In genomic region chr3:33355611-33356010, GRCh38 we compare ENCODE assay signal across 14 cellular contexts.
DNase-seq lines count a peak whose midpoint lies in the region; TF ChIP-seq lines count a peak whose summit lies in the region.
"Had no signal": no experiment of that assay in that cellular context is flagged by ENCODE, and none has a peak within 500 bp of the region (broad histone marks: within the 10 kb centered on the region; RNA-seq: fewer than 3 reads in every experiment).

No MANE protein-coding gene starts in this region.

- H4K20me1 ChIP-seq in mammary epithelial cell (ENCODE audit: insufficient read depth, low read length): no peaks in the 10 kb centered on the region

- H3K36me3 Mint-ChIP-seq in type B pancreatic cell: peaks cover 10% of the 10 kb centered on the region
- H3K36me3 Mint-ChIP-seq: activated naive CD8-positive, alpha-beta T cell treated with anti-CD3 and anti-CD28 coated beads, Interleukin-2, amount 10 ng/mL, durations not matched to agents 7 days and 5 days had no signal

- no TSS peak for BruUV-seq in mammary epithelial cell (replicated peaks; lab: Mats Ljungman, UMichigan)

- no peak overlapping the region for H3K4me2 ChIP-seq in mammary epithelial cell (ENCODE audit: insufficient read depth, low read depth, low read length)

- TF ChIP-seq POLR2A in sigmoid colon (IDR thresholded peaks at IDR 0.05): no peak

- CTCF ChIA-PET in mammary epithelial cell (lab: Charles Lee; ENCODE audit: low non-redundant PET): no interaction called here

- H3K4me1 ChIP-seq in mammary epithelial cell (ENCODE audit: insufficient read depth, low read length) (peaks cover 14% of the 10 kb centered on the region), sigmoid colon (peaks cover 0 to 13% (median 8%) of the 10 kb centered on the region in 4 donors)

- WGBS in mammary epithelial cell (ENCODE audit: low coverage, missing lambda C conversion rate): 55% methylated on average over 5 of the region's 5 CpGs
- WGBS in sigmoid colon, 2 donors: 17 to 72% methylated on average over 5 of the region's 5 CpGs

- H3K36me3 ChIP-seq in mammary epithelial cell (ENCODE audit: insufficient read depth, low read length) (peaks cover 4% of the 10 kb centered on the region), sigmoid colon (no peaks in the 10 kb centered on the region), WERI-Rb-1 (no peaks in the 10 kb centered on the region)

- no peak for TF ChIP-seq EP300 in sigmoid colon (IDR thresholded peaks at IDR 0.05)

- H3K4me3 ChIP-seq in mammary epithelial cell (replicated peaks in 1 of 3; ENCODE audit: insufficient read depth in 1 of 3, low read depth in 2 of 3, low read length in 3 of 3): no peak overlapping the region
- no peak overlapping the region for H3K4me3 ChIP-seq in sigmoid colon
- H3K4me3 ChIP-seq in WERI-Rb-1 (ENCODE audit: low read depth, low read length): no peak overlapping the region

- H3K27ac ChIP-seq in mammary epithelial cell (ENCODE audit: insufficient read depth, low read depth, low read length) (no peak overlapping the region), sigmoid colon (no peak overlapping the region), WERI-Rb-1 (no peak overlapping the region)
- H3K27ac ChIP-seq: 22Rv1 had no signal

- no peaks in the 10 kb centered on the region for H3K9me3 ChIP-seq in mammary epithelial cell (replicated peaks; ENCODE audit: insufficient read depth, low read length)
- H3K9me3 ChIP-seq in sigmoid colon: no peaks in the 10 kb centered on the region
- no peaks in the 10 kb centered on the region for H3K9me3 ChIP-seq in WERI-Rb-1 (ENCODE audit: severe bottlenecking)

- H3K27me3 ChIP-seq in mammary epithelial cell (ENCODE audit: insufficient read depth, low read length): no peaks in the 10 kb centered on the region
- no peaks in the 10 kb centered on the region for H3K27me3 ChIP-seq in sigmoid colon
- H3K27me3 ChIP-seq in WERI-Rb-1 (ENCODE audit: insufficient read depth, low read depth, severe bottlenecking): no peaks in the 10 kb centered on the region

- H3K9me3 Mint-ChIP-seq in type B pancreatic cell: no peaks in the 10 kb centered on the region
- H3K9me3 Mint-ChIP-seq: activated naive CD8-positive, alpha-beta T cell treated with anti-CD3 and anti-CD28 coated beads, Interleukin-2, amount 10 ng/mL, durations not matched to agents 7 days and 5 days; endodermal cell; stimulated activated naive CD8-positive, alpha-beta T cell treated with anti-CD3 and anti-CD28 coated beads, Interleukin-15, Interleukin-2, amounts not matched to agents 100 ng/mL and 50 ng/mL, for 24 hours had no signal

- H3K4me1 Mint-ChIP-seq in type B pancreatic cell (ENCODE audit: unreplicated experiment): peaks cover 9% of the 10 kb centered on the region
- H3K4me1 Mint-ChIP-seq: activated naive CD8-positive, alpha-beta T cell treated with anti-CD3 and anti-CD28 coated beads, Interleukin-2, amount 10 ng/mL, durations not matched to agents 7 days and 5 days had no signal

- in situ Hi-C loops in mammary epithelial cell (cut with MboI; ENCODE audit: low sequenced_read_pairs in 2 of 2): no loop called here

- DNase-seq in NCI-H2029 treated with DMSO at 0.1 percent for 48 hours (lab: John Stamatoyannopoulos, UW) (peak; percentile 50), NCI-H2029 (lab: John Stamatoyannopoulos, UW) (no peak), mammary epithelial cell (peak; percentile 53), hepatic stellate cell (ENCODE audit: low spot score) (peak; percentile 32), type B pancreatic cell (ENCODE audit: extremely low spot score, unreplicated experiment) (no peak), sigmoid colon (no peak), WERI-Rb-1 (no peak), pons (ENCODE audit: low spot score) (no peak)
- DNase-seq: activated naive CD8-positive, alpha-beta T cell treated with anti-CD3 and anti-CD28 coated beads, Interleukin-2, amount 10 ng/mL, durations not matched to agents 7 days and 5 days; DMS53; endodermal cell; NCI-H1694 had no signal

- intact Hi-C loops in mammary epithelial cell (cut with micrococcal nuclease) (no loop called here), sigmoid colon (cut with DNase I) (no loop called here)

- TF ChIP-seq CTCF in mammary epithelial cell (conservative IDR thresholded peaks at IDR 0.05 in 1 of 2, IDR thresholded peaks at IDR 0.05 in 1 of 2; ENCODE audit: extremely low read depth in 1 of 2, insufficient read depth in 1 of 2, low read depth in 1 of 2, low read length in 2 of 2) (no peak), type B pancreatic cell (conservative IDR thresholded peaks at IDR 0.05) (no peak), sigmoid colon (IDR thresholded peaks at IDR 0.05) (no peak), WERI-Rb-1 (IDR thresholded peaks at IDR 0.05; ENCODE audit: low read depth, low read length) (no peak)

- H3K79me2 ChIP-seq in mammary epithelial cell (ENCODE audit: insufficient read depth, low read length): peaks cover 45% of the 10 kb centered on the region

- H3K9ac ChIP-seq in mammary epithelial cell (ENCODE audit: insufficient read depth, low read length): no peak overlapping the region

- dilution Hi-C loops in mammary epithelial cell (cut with HindIII; ENCODE audit: low sequenced_read_pairs): loop anchor here (5.0 kb wide), 1 partner anchor 53 kb away; no protein-coding TSS in a partner anchor

- no peak overlapping the region for H2AFZ ChIP-seq in mammary epithelial cell (ENCODE audit: low read depth, low read length)

- H3K27ac Mint-ChIP-seq in type B pancreatic cell: peak overlapping the region; percentile 5
- H3K27ac Mint-ChIP-seq: activated naive CD8-positive, alpha-beta T cell treated with anti-CD3 and anti-CD28 coated beads, Interleukin-2, amount 10 ng/mL, durations not matched to agents 7 days and 5 days; endodermal cell; stimulated activated naive CD8-positive, alpha-beta T cell treated with anti-CD3 and anti-CD28 coated beads, Interleukin-15, Interleukin-2, amounts not matched to agents 100 ng/mL and 50 ng/mL, for 24 hours had no signal

- peak overlapping the region; percentile 10 for H3K4me3 Mint-ChIP-seq in type B pancreatic cell
- H3K4me3 Mint-ChIP-seq: activated naive CD8-positive, alpha-beta T cell treated with anti-CD3 and anti-CD28 coated beads, Interleukin-2, amount 10 ng/mL, durations not matched to agents 7 days and 5 days; endodermal cell; stimulated activated naive CD8-positive, alpha-beta T cell treated with anti-CD3 and anti-CD28 coated beads, Interleukin-15, Interleukin-2, amounts not matched to agents 100 ng/mL and 50 ng/mL, for 24 hours had no signal

- no peaks in the 10 kb centered on the region for H3K27me3 Mint-ChIP-seq in type B pancreatic cell

Comparison
In these comparisons a context has a peak if more than half of its experiments do, and no peak if none do; other contexts are left out.
1. DNase-seq: peak in NCI-H2029 treated with DMSO at 0.1 percent for 48 hours (single experiment), mammary epithelial cell (single experiment) and hepatic stellate cell (single experiment); none in NCI-H2029 (single experiment), type B pancreatic cell (single experiment), sigmoid colon (single experiment), WERI-Rb-1 (single experiment) and pons (single experiment).